ENCODE assay signal across 2 cellular contexts in the genomic region with DNA sequence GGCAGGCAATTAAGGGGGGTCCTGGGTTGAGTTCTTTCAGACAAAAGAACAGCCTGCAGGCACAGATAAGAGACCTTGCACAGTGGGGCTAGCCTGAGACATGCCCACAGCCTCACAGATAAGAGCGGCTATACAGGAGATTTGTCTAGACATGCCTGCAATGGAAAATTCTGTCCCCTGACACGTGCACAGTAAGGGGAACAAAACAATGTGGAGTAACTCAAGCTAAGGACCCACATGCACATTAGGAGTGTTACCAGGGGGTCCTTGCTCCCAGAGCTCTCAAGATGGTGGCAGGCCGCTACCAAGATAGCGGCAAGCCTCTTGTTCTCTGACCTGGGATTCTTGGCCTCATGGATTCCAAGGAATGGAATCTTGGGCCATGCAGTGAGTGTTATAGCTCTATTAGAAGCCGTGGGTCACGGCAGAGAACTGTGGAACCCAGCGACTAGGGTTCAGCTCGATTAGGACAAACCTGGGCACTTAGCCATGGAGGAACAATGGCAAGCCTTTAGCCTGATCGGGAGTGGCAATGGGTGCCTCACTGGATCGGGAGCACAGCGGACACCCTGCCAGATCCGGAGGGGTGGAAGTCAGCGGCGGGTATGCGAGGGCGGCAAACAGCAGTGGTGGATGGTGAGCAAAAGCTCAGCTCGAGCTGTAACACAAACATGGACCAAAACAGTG.
TF ChIP-seq lines count a peak whose summit lies in the region.

No MANE protein-coding gene starts in this region.

TF ChIP-seq in SK-N-SH treated with all-trans-retinoic acid at 6 μM for 48 hours, 23 proteins besides CTCF, POLR2A, EP300 and RAD21 (continued from another document):
- TF ChIP-seq TSHZ2 (CRISPR knock-in tag; IDR thresholded peaks at IDR 0.05), result 0 out of 2 replicates have a peak, but pooled peaks have one; percentile 61
- TF ChIP-seq POU6F1 (CRISPR knock-in tag; IDR thresholded peaks at IDR 0.05; ENCODE audit: borderline replicate concordance, low read depth), result no peak
- TF ChIP-seq, protein P1, sequence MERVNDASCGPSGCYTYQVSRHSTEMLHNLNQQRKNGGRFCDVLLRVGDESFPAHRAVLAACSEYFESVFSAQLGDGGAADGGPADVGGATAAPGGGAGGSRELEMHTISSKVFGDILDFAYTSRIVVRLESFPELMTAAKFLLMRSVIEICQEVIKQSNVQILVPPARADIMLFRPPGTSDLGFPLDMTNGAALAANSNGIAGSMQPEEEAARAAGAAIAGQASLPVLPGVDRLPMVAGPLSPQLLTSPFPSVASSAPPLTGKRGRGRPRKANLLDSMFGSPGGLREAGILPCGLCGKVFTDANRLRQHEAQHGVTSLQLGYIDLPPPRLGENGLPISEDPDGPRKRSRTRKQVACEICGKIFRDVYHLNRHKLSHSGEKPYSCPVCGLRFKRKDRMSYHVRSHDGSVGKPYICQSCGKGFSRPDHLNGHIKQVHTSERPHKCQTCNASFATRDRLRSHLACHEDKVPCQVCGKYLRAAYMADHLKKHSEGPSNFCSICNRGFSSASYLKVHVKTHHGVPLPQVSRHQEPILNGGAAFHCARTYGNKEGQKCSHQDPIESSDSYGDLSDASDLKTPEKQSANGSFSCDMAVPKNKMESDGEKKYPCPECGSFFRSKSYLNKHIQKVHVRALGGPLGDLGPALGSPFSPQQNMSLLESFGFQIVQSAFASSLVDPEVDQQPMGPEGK (CRISPR knock-in tag; IDR thresholded peaks at IDR 0.05; ENCODE audit: borderline replicate concordance), result no peak
- TF ChIP-seq ZC3H10 (CRISPR knock-in tag; IDR thresholded peaks at IDR 0.05), result no peak
- TF ChIP-seq SNAI2 (CRISPR knock-in tag; IDR thresholded peaks at IDR 0.05), result no peak
- TF ChIP-seq PPARA (CRISPR knock-in tag; IDR thresholded peaks at IDR 0.05; ENCODE audit: borderline replicate concordance), result no peak
- no peak for TF ChIP-seq ZNF565 (CRISPR knock-in tag; conservative IDR thresholded peaks at IDR 0.05; ENCODE audit: low read depth)

TF ChIP-seq in SK-N-SH, 30 proteins besides CTCF, POLR2A, EP300 and RAD21 (continued from another document):
- TF ChIP-seq, protein P2, sequence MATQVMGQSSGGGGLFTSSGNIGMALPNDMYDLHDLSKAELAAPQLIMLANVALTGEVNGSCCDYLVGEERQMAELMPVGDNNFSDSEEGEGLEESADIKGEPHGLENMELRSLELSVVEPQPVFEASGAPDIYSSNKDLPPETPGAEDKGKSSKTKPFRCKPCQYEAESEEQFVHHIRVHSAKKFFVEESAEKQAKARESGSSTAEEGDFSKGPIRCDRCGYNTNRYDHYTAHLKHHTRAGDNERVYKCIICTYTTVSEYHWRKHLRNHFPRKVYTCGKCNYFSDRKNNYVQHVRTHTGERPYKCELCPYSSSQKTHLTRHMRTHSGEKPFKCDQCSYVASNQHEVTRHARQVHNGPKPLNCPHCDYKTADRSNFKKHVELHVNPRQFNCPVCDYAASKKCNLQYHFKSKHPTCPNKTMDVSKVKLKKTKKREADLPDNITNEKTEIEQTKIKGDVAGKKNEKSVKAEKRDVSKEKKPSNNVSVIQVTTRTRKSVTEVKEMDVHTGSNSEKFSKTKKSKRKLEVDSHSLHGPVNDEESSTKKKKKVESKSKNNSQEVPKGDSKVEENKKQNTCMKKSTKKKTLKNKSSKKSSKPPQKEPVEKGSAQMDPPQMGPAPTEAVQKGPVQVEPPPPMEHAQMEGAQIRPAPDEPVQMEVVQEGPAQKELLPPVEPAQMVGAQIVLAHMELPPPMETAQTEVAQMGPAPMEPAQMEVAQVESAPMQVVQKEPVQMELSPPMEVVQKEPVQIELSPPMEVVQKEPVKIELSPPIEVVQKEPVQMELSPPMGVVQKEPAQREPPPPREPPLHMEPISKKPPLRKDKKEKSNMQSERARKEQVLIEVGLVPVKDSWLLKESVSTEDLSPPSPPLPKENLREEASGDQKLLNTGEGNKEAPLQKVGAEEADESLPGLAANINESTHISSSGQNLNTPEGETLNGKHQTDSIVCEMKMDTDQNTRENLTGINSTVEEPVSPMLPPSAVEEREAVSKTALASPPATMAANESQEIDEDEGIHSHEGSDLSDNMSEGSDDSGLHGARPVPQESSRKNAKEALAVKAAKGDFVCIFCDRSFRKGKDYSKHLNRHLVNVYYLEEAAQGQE (IDR thresholded peaks at IDR 0.05; ENCODE audit: low read depth, low read length), result no peak
- TF ChIP-seq FOXJ3 (CRISPR knock-in tag; IDR thresholded peaks at IDR 0.05) (no peak), POLR2AphosphoS5 (IDR thresholded peaks at IDR 0.05; ENCODE audit: low read depth, low read length) (no peak), FOSL2 (IDR thresholded peaks at IDR 0.05; ENCODE audit: borderline replicate concordance, low read depth) (no peak), FOXM1 (IDR thresholded peaks at IDR 0.05; ENCODE audit: low read depth) (no peak), NRF1 (IDR thresholded peaks at IDR 0.05; ENCODE audit: low read depth, low read length) (no peak), RFX5 (IDR thresholded peaks at IDR 0.05; ENCODE audit: low read length) (no peak), TAF1 (IDR thresholded peaks at IDR 0.05; ENCODE audit: borderline replicate concordance, low read depth, low read length) (no peak)
TF ChIP-seq in SK-N-SH: peak in this region for 0.
